Comparison of ENCODE assay signal across 8 cellular contexts in genomic region chr2:96816127-96816835, GRCh38. TPM values are rescaled to one million over a fixed set of nuclear protein-coding genes. Genes with fewer than 3 reads are reported as not detected.
DNase-seq lines count a peak whose midpoint lies in the region; ATAC-seq lines count a peak whose summit lies in the region.

Gene CNNM3 (plus strand): TSS chr2:96816268. CDS start chr2:96816278, 10 bp downstream.

- ATAC-seq in naive thymus-derived CD8-positive, alpha-beta T cell = peak; percentile 90 to 93
- peak; percentile 94 for ATAC-seq in stimulated activated naive B cell treated with anti-CD40 and anti-IgM and Interleukin-4, amounts not matched to agents 10 μg/mL and 1 μg/mL and 100 μg/mL, for 72 hours (replicated peaks)

- peak within 1 kb of the TSS; percentile 84 to 98 (median 89) for H3K4me3 Mint-ChIP-seq in naive thymus-derived CD8-positive, alpha-beta T cell
- H3K4me3 Mint-ChIP-seq in stimulated activated naive B cell treated with anti-CD40 and anti-IgM and Interleukin-4, amounts not matched to agents 10 μg/mL and 1 μg/mL and 100 μg/mL, for 72 hours = peak within 1 kb of the TSS; percentile 85 to 87

- peak; percentile 94 for DNase-seq in ELF-1 (ENCODE audit: low read depth, low spot score)
- DNase-seq in GOT3 (lab: John Stamatoyannopoulos, UW) = peak; percentile 81
- peak; percentile 87 for DNase-seq in LHCN-M2 (ENCODE audit: low read depth)
- DNase-seq in RKO (ENCODE audit: low spot score) = peak; percentile 90
- peak; percentile 95 for DNase-seq in activated T-helper 1 cell treated with Interleukin-2 at 50 U/mL for 16 hours (ENCODE audit: low read depth)
- DNase-seq in fibroblast of gingiva (ENCODE audit: low read depth) = peak; percentile 92
- DNase-seq in naive thymus-derived CD8-positive, alpha-beta T cell = peak; percentile 88 to 96 (median 94)
- DNase-seq in stimulated activated naive B cell treated with anti-CD40 and anti-IgM and Interleukin-4, amounts not matched to agents 10 μg/mL and 1 μg/mL and 100 μg/mL, for 72 hours = peak; percentile 94

- no peaks in the 10 kb centered on the region for H3K27me3 Mint-ChIP-seq in naive thymus-derived CD8-positive, alpha-beta T cell
- H3K27me3 Mint-ChIP-seq in stimulated activated naive B cell treated with anti-CD40 and anti-IgM and Interleukin-4, amounts not matched to agents 10 μg/mL and 1 μg/mL and 100 μg/mL, for 72 hours = no peaks in the 10 kb centered on the region

- no peaks in the 10 kb centered on the region for H3K9me3 Mint-ChIP-seq in naive thymus-derived CD8-positive, alpha-beta T cell
- H3K9me3 Mint-ChIP-seq in stimulated activated naive B cell treated with anti-CD40 and anti-IgM and Interleukin-4, amounts not matched to agents 10 μg/mL and 1 μg/mL and 100 μg/mL, for 72 hours = no peaks in the 10 kb centered on the region

- POLR2A ChIA-PET in naive thymus-derived CD8-positive, alpha-beta T cell (lab: Charles Lee) = interaction anchor here (0.7 to 4.8 kb wide), 17 partner anchors 10 to 297 kb away, joined by 3 to 32 read pairs (median 6); partner anchors contain the start of genes ANKRD36, ANKRD39, ARID5A and CNNM4

- H3K36me3 Mint-ChIP-seq in naive thymus-derived CD8-positive, alpha-beta T cell = peaks cover 0 to 24% (median 0%) of the 10 kb centered on the region in 3 donors
- peaks cover 21 to 32% of the 10 kb centered on the region in 2 donors for H3K36me3 Mint-ChIP-seq in stimulated activated naive B cell treated with anti-CD40 and anti-IgM and Interleukin-4, amounts not matched to agents 10 μg/mL and 1 μg/mL and 100 μg/mL, for 72 hours

- peaks cover 36 to 58% (median 56%) of the 10 kb centered on the region in 4 donors for H3K4me1 Mint-ChIP-seq in naive thymus-derived CD8-positive, alpha-beta T cell
- H3K4me1 Mint-ChIP-seq in stimulated activated naive B cell treated with anti-CD40 and anti-IgM and Interleukin-4, amounts not matched to agents 10 μg/mL and 1 μg/mL and 100 μg/mL, for 72 hours = peaks cover 42 to 51% of the 10 kb centered on the region in 2 donors

- H3K27ac Mint-ChIP-seq in naive thymus-derived CD8-positive, alpha-beta T cell = peak within 1 kb of the TSS in 9 of 10 donors; percentile 78 to 94 (median 85)
- peak within 1 kb of the TSS; percentile 84 for H3K27ac Mint-ChIP-seq in stimulated activated naive B cell treated with anti-CD40 and anti-IgM and Interleukin-4, amounts not matched to agents 10 μg/mL and 1 μg/mL and 100 μg/mL, for 72 hours

RNA-seq across cellular contexts. Expression of gene CNNM3, which starts in this region (rescaled TPM):
- 3.2 and 3.4 TPM in 2 replicates for total RNA-seq in LHCN-M2 (2014; rRNA removed)
- 3.7 TPM for polyA plus RNA-seq in LHCN-M2 (2012)
- total RNA-seq in naive thymus-derived CD8-positive, alpha-beta T cell = 10 to 100 TPM; 40.0 to 41.1 TPM
- polyA plus RNA-seq in naive thymus-derived CD8-positive, alpha-beta T cell = 10 to 100 TPM in 2 of 3 donors, 1 to 10 TPM in 1; 2.8 to 12.0 (median 11.4) TPM

Comparison
In these comparisons a context has a peak if more than half of its experiments do, and no peak if none do; other contexts are left out.
1. Peak in every context shown above with its lines: DNase-seq and ATAC-seq.